2 cellular contexts compared by ENCODE assay signal in the genomic region with DNA sequence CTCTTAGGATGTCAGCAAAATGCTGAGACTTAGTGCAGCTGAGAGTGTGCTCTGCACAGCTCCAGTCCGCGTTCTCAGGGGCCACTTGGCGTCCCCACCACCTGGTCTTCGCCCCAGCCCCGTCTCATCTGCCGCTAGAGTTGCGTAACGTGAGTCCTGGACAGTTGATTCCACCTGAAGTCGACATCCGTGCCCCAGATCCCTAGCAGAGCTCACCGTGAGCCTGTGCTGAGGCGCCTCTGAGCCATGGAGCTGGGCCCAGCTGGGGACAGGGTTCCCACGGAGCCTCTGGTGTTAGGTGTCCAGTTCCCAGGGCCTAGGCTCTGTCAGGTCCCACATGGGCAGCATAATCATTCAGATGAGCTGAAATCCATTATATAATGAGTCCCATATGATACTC.
TF ChIP-seq lines count a peak whose summit lies in the region.

No MANE protein-coding gene starts in this region.

TF ChIP-seq in HEK293, 187 proteins besides CTCF, POLR2A, EP300 and RAD21:
- TF ChIP-seq ZIC2 (tag by site-specific recombination; IDR thresholded peaks at IDR 0.05) (0 out of 2 replicates have a peak, but pooled peaks have one; percentile 45), ZXDB (tag by site-specific recombination; IDR thresholded peaks at IDR 0.05) (no peak)

TF ChIP-seq in H1, 55 proteins besides CTCF, POLR2A, EP300 and RAD21:
- TF ChIP-seq MAFK (IDR thresholded peaks at IDR 0.05; ENCODE audit: low read depth, low read length) (no peak), HDAC2 (IDR thresholded peaks at IDR 0.05; ENCODE audit: borderline replicate concordance in 1 of 2, low read depth in 2 of 2, low read length in 2 of 2) (no peak), CEBPB (IDR thresholded peaks at IDR 0.05; ENCODE audit: low read depth, low read length) (peak; percentile 48; the same call in 1 of the 2 replicates), ASH2L (IDR thresholded peaks at IDR 0.05; ENCODE audit: low read length) (no peak), CBX5 (IDR thresholded peaks at IDR 0.05; ENCODE audit: low read depth, low read length) (no peak), RBBP5 (IDR thresholded peaks at IDR 0.05; ENCODE audit: borderline replicate concordance, low read depth, low read length) (no peak), SP1 (IDR thresholded peaks at IDR 0.05; ENCODE audit: low read depth, low read length) (no peak), SP4 (IDR thresholded peaks at IDR 0.05; ENCODE audit: low read length) (no peak)
TF ChIP-seq in H1: peak in this region for 1.
